In genomic region chr7:19117870-19118608, GRCh38 we compare ENCODE assay signal across 1 cellular context.
TF ChIP-seq lines count a peak whose summit lies in the region.

No MANE protein-coding gene starts in this region.

TF ChIP-seq in HepG2, 621 proteins besides CTCF, POLR2A, EP300 and RAD21:
- no peak for TF ChIP-seq ZNF800 (CRISPR knock-in tag; IDR thresholded peaks at IDR 0.05)
- no peak for TF ChIP-seq ZNF782 (CRISPR knock-in tag; IDR thresholded peaks at IDR 0.05; ENCODE audit: borderline replicate concordance)
- TF ChIP-seq THAP9 (CRISPR knock-in tag; IDR thresholded peaks at IDR 0.05; ENCODE audit: borderline replicate concordance), result no peak
- TF ChIP-seq GABPA (IDR thresholded peaks at IDR 0.05; ENCODE audit: low read depth, low read length), result no peak
- TF ChIP-seq GABPA (CRISPR knock-in tag; IDR thresholded peaks at IDR 0.05; ENCODE audit: low read depth), result no peak
- TF ChIP-seq FOXA1 (IDR thresholded peaks at IDR 0.05), result no peak
- no peak for TF ChIP-seq FOXA1 (CRISPR knock-in tag; IDR thresholded peaks at IDR 0.05)
- no peak for TF ChIP-seq IRF1 (CRISPR knock-in tag; IDR thresholded peaks at IDR 0.05; ENCODE audit: low read depth)
- TF ChIP-seq FOXO1 (CRISPR knock-in tag; IDR thresholded peaks at IDR 0.05), result no peak
- no peak for TF ChIP-seq DPF2 (CRISPR knock-in tag; IDR thresholded peaks at IDR 0.05; ENCODE audit: borderline replicate concordance, low read depth)
- no peak for TF ChIP-seq PRPF4 (IDR thresholded peaks at IDR 0.05; ENCODE audit: low read depth, low read length, poor library complexity, severe bottlenecking)
- TF ChIP-seq GTF3A (CRISPR knock-in tag; conservative IDR thresholded peaks at IDR 0.05), result no peak
- TF ChIP-seq SNAPC4 (CRISPR knock-in tag; IDR thresholded peaks at IDR 0.05), result no peak
- no peak for TF ChIP-seq BHLHE40 (IDR thresholded peaks at IDR 0.05; ENCODE audit: low read length)
- TF ChIP-seq KDM1A (CRISPR knock-in tag; IDR thresholded peaks at IDR 0.05), result no peak
- no peak for TF ChIP-seq ZNF816 (CRISPR knock-in tag; IDR thresholded peaks at IDR 0.05; ENCODE audit: borderline replicate concordance)
- no peak for TF ChIP-seq HBP1 (CRISPR knock-in tag; IDR thresholded peaks at IDR 0.05; ENCODE audit: low read depth)
- no peak for TF ChIP-seq IKZF4 (CRISPR knock-in tag; IDR thresholded peaks at IDR 0.05; ENCODE audit: borderline replicate concordance, low read depth, not compliant biosample characterization)
- TF ChIP-seq MTA1 (CRISPR knock-in tag; IDR thresholded peaks at IDR 0.05; ENCODE audit: borderline replicate concordance), result no peak
- TF ChIP-seq XBP1 (CRISPR knock-in tag; IDR thresholded peaks at IDR 0.05), result no peak
